Comparison of ENCODE assay signal across 13 cellular contexts in genomic region chrX:39853417-39853816, GRCh38.
DNase-seq lines count a peak whose midpoint lies in the region; ATAC-seq, FAIRE-seq and TF ChIP-seq lines count a peak whose summit lies in the region.
"Had no signal": no experiment of that assay in that cellular context is flagged by ENCODE, and none has a peak within 500 bp of the region (broad histone marks: within the 10 kb centered on the region; RNA-seq: fewer than 3 reads in every experiment).

No MANE protein-coding gene starts in this region.

- in situ Hi-C loops in K562 (cut with MboI), result no loop called here

- no peaks in the 10 kb centered on the region for H3K9me1 ChIP-seq in K562 (ENCODE audit: control insufficient read depth, insufficient read depth, low read length)

- BruUV-seq in K562 (replicated peaks; lab: Mats Ljungman, UMichigan), result no TSS peak

- H3K4me1 Mint-ChIP-seq in activated naive CD4-positive, alpha-beta T cell treated with anti-CD3 and anti-CD28 coated beads for 36 hours (ENCODE audit: low read depth), result peaks cover 54% of the 10 kb centered on the region

- H3K36me3 Mint-ChIP-seq in activated naive CD4-positive, alpha-beta T cell treated with anti-CD3 and anti-CD28 coated beads for 36 hours (ENCODE audit: low read depth), result no peaks in the 10 kb centered on the region

- H3K27me3 ChIP-seq in K562 (ENCODE audit: control insufficient read depth in 2 of 2, insufficient read depth in 2 of 2, low read length in 2 of 2), result no peaks in the 10 kb centered on the region
- no peaks in the 10 kb centered on the region for H3K27me3 ChIP-seq in smooth muscle cell (ENCODE audit: low read depth)
- no peaks in the 10 kb centered on the region for H3K27me3 ChIP-seq in tibial artery

- no peak for DNase-seq in activated naive CD4-positive, alpha-beta T cell treated with anti-CD3 and anti-CD28 coated beads for 36 hours
- DNase-seq in activated naive CD4-positive, alpha-beta T cell treated with Interleukin-2 at 50 U/mL for 16 hours, result no peak
- DNase-seq in NCI-H69 (lab: John Stamatoyannopoulos, UW) (peak; percentile 25), K562 (ENCODE audit: extremely low read depth in 1 of 4, low spot score in 3 of 4) (no peak), smooth muscle cell (lab: John Stamatoyannopoulos, UW; ENCODE audit: unreplicated experiment) (no peak), tibial artery (no peak)
- DNase-seq: caudate nucleus, endodermal cell, NCI-H187 treated with DMSO at 0.1 percent for 48 hours, NCI-H510A treated with DMSO at 0.1 percent for 48 hours had no signal

- intact Hi-C loops in activated naive CD4-positive, alpha-beta T cell treated with anti-CD3 and anti-CD28 coated beads for 36 hours (cut with micrococcal nuclease), result no loop called here
- intact Hi-C loops in K562 (cut with micrococcal nuclease), result loop anchor here (10.0 kb wide), 1 partner anchor 119 kb away; no protein-coding TSS in a partner anchor
- intact Hi-C loops in tibial artery (cut with DNase I; ENCODE audit: low total_unique reads), result no loop called here

- TF ChIP-seq RAD21 in K562 (CRISPR knock-in tag; conservative IDR thresholded peaks at IDR 0.05 in 1 of 2, IDR thresholded peaks at IDR 0.05 in 1 of 2), result no peak

- TF ChIP-seq EP300 in K562 (IDR thresholded peaks at IDR 0.05; ENCODE audit: low read length), result no peak

- H3K4me1 ChIP-seq in K562 (replicated peaks in 1 of 2; ENCODE audit: control insufficient read depth in 2 of 2, insufficient read depth in 2 of 2, low read length in 2 of 2) (peaks cover 34 to 70% of the 10 kb centered on the region in 2 experiments), smooth muscle cell (ENCODE audit: low read depth) (peaks cover 25% of the 10 kb centered on the region), tibial artery (peaks cover 0 to 16% (median 9%) of the 10 kb centered on the region in 4 donors)

- H3K4me2 ChIP-seq in K562 (ENCODE audit: insufficient read depth, low read length) (peak overlapping the region; percentile 27), smooth muscle cell (peak overlapping the region; percentile 37)

- WGBS in K562 (ENCODE audit: insufficient coverage, low coverage, missing lambda C conversion rate), result no CpG with 5 or more reads among the region's 2 CpGs
- 17% methylated on average over 1 of the region's 2 CpGs for WGBS in smooth muscle cell (ENCODE audit: low lambda C conversion rate)

- POLR2A ChIA-PET in K562 (lab: Yijun Ruan, JAX), result interaction anchor here (0.6 to 0.7 kb wide), 2 partner anchors 317 to 582 kb away, joined by 3 to 4 read pairs; no protein-coding TSS in a partner anchor

- H3K4me3 ChIP-seq in K562 (no peak overlapping the region), smooth muscle cell (no peak overlapping the region), tibial artery (no peak overlapping the region)

- H2AFZ ChIP-seq in K562 (ENCODE audit: low read depth, low read length), result no peak overlapping the region
- no peak overlapping the region for H2AFZ ChIP-seq in smooth muscle cell (ENCODE audit: low read depth)

- no peak for FAIRE-seq in K562 (lab: Jason Lieb, UNC)

- peaks cover 4% of the 10 kb centered on the region for H3F3A ChIP-seq in smooth muscle cell (ENCODE audit: low read depth)

- peak overlapping the region; percentile 98 for H3K27ac Mint-ChIP-seq in activated naive CD4-positive, alpha-beta T cell treated with anti-CD3 and anti-CD28 coated beads for 36 hours
- H3K27ac Mint-ChIP-seq: endodermal cell had no signal

- H3K36me3 ChIP-seq in K562 (ENCODE audit: control insufficient read depth, insufficient read depth, low read length) (no peaks in the 10 kb centered on the region), smooth muscle cell (ENCODE audit: low read depth) (no peaks in the 10 kb centered on the region), tibial artery (no peaks in the 10 kb centered on the region)

- H3K9ac ChIP-seq in K562 (ENCODE audit: insufficient read depth in 1 of 2, low read depth in 2 of 2, low read length in 2 of 2) (peak overlapping the region; percentile 25 to 48; a peak in 1 of 4 replicates), smooth muscle cell (ENCODE audit: low read depth) (no peak overlapping the region)

- ATAC-seq in K562 (no peak), GM18502 (IDR thresholded peaks at IDR 0.05; ENCODE audit: poor library complexity, unreplicated experiment) (no peak), GM18517 (IDR thresholded peaks at IDR 0.05; ENCODE audit: unreplicated experiment) (no peak)
- ATAC-seq: Panc1 had no signal

- CTCF ChIA-PET in activated naive CD4-positive, alpha-beta T cell treated with anti-CD3 and anti-CD28 coated beads for 36 hours (lab: Charles Lee), result interaction anchor here (0.6 to 2.2 kb wide), 5 partner anchors 36 to 478 kb away, joined by 3 to 9 read pairs (median 4); no protein-coding TSS in a partner anchor
- CTCF ChIA-PET in K562 (lab: Yijun Ruan, JAX; ENCODE audit: low intra/inter-chr PET ratio), result no interaction called here

- peak overlapping the region; percentile 77 for H3K4me3 Mint-ChIP-seq in activated naive CD4-positive, alpha-beta T cell treated with anti-CD3 and anti-CD28 coated beads for 36 hours
- H3K4me3 Mint-ChIP-seq: endodermal cell had no signal

- no peaks in the 10 kb centered on the region; the same call in 2 of the 3 replicates for H3K79me2 ChIP-seq in K562 (ENCODE audit: control insufficient read depth, insufficient read depth, low read length)
- H3K79me2 ChIP-seq in smooth muscle cell (ENCODE audit: low read depth), result no peaks in the 10 kb centered on the region

- TF ChIP-seq POLR2A in K562 (conservative IDR thresholded peaks at IDR 0.05), result no peak

- TF ChIP-seq CTCF in K562 (IDR thresholded peaks at IDR 0.05 in 2 of 3, conservative IDR thresholded peaks at IDR 0.05 in 1 of 3; ENCODE audit: insufficient read depth in 2 of 3, low read depth in 1 of 3, low read length in 3 of 3) (no peak), smooth muscle cell (IDR thresholded peaks at IDR 0.05; ENCODE audit: borderline replicate concordance, insufficient read depth, poor library complexity, severe bottlenecking) (no peak), tibial artery (IDR thresholded peaks at IDR 0.05) (no peak)

- H4K20me1 ChIP-seq in K562 (replicated peaks; ENCODE audit: control insufficient read depth, insufficient read depth, low read length), result no peaks in the 10 kb centered on the region
- H4K20me1 ChIP-seq in smooth muscle cell (ENCODE audit: low read depth), result no peaks in the 10 kb centered on the region

- no peaks in the 10 kb centered on the region for H3K9me3 ChIP-seq in K562 (replicated peaks; ENCODE audit: control insufficient read depth, insufficient read depth, low read depth, low read length)
- H3K9me3 ChIP-seq in smooth muscle cell (replicated peaks; ENCODE audit: low read depth), result no peaks in the 10 kb centered on the region
- no peaks in the 10 kb centered on the region for H3K9me3 ChIP-seq in tibial artery

- no peaks in the 10 kb centered on the region for H3K9me3 Mint-ChIP-seq in activated naive CD4-positive, alpha-beta T cell treated with anti-CD3 and anti-CD28 coated beads for 36 hours

- no peaks in the 10 kb centered on the region for H3K27me3 Mint-ChIP-seq in activated naive CD4-positive, alpha-beta T cell treated with anti-CD3 and anti-CD28 coated beads for 36 hours (ENCODE audit: low read depth)

- H3K27ac ChIP-seq in K562 (ENCODE audit: extremely low read depth, low read depth, low read length) (no peak overlapping the region; the same call in 2 of the 3 replicates), smooth muscle cell (ENCODE audit: low read depth) (peak overlapping the region; percentile 42), tibial artery (no peak overlapping the region)

TF ChIP-seq in K562, 482 proteins besides CTCF, POLR2A, EP300 and RAD21 (continues in another document):
- no peak for TF ChIP-seq NR1H2 (CRISPR knock-in tag; IDR thresholded peaks at IDR 0.05)
- TF ChIP-seq ZBTB11 (CRISPR knock-in tag; IDR thresholded peaks at IDR 0.05), result no peak
- TF ChIP-seq ZBTB9 (CRISPR knock-in tag; IDR thresholded peaks at IDR 0.05), result no peak
